In genomic region chr1:89524369-89525168, GRCh38 we compare ENCODE assay signal across 1 cellular context.
TF ChIP-seq lines count a peak whose summit lies in the region.

Gene LRRC8B, plus strand, starts transcription at chr1:89524829. Its CDS starts 57,822 bp downstream, at chr1:89582651.

TF ChIP-seq in HEK293, 187 proteins besides CTCF, POLR2A, EP300 and RAD21 (continued from another document and continues in another):
- TF ChIP-seq AEBP2 (tag by site-specific recombination; IDR thresholded peaks at IDR 0.05; ENCODE audit: borderline replicate concordance) (peak; percentile 40; the same call in 1 of the 2 replicates), ZNF830 (tag by site-specific recombination; IDR thresholded peaks at IDR 0.05; ENCODE audit: low read depth) (no peak), ZNF514 (tag by site-specific recombination; IDR thresholded peaks at IDR 0.05) (no peak), KLF16 (tag by site-specific recombination; IDR thresholded peaks at IDR 0.05) (peak; percentile 84), ZNF623 (tag by site-specific recombination; IDR thresholded peaks at IDR 0.05) (peak; percentile 20; the same call in 1 of the 2 replicates), ZEB2 (tag by site-specific recombination; IDR thresholded peaks at IDR 0.05) (peak; percentile 39), ZIC2 (tag by site-specific recombination; IDR thresholded peaks at IDR 0.05) (peak; percentile 99), ZFP37 (tag by site-specific recombination; IDR thresholded peaks at IDR 0.05) (peak; percentile 59), ZNF544 (tag by site-specific recombination; IDR thresholded peaks at IDR 0.05) (no peak), ZNF571 (tag by site-specific recombination; IDR thresholded peaks at IDR 0.05) (no peak), ZNF26 (tag by site-specific recombination; IDR thresholded peaks at IDR 0.05) (no peak), ZNF19 (tag by site-specific recombination; IDR thresholded peaks at IDR 0.05; ENCODE audit: low read depth) (no peak), GLIS2 (tag by site-specific recombination; IDR thresholded peaks at IDR 0.05) (peak; percentile 99), HOXD13 (CRISPR knock-in tag; IDR thresholded peaks at IDR 0.05; ENCODE audit: borderline replicate concordance) (no peak), ZNF510 (tag by site-specific recombination; IDR thresholded peaks at IDR 0.05; ENCODE audit: insufficient replicate concordance) (no peak), ZNF433 (tag by site-specific recombination; IDR thresholded peaks at IDR 0.05; ENCODE audit: low read depth) (no peak), ZXDB (tag by site-specific recombination; IDR thresholded peaks at IDR 0.05) (peak; percentile 69), ZNF549 (tag by site-specific recombination; IDR thresholded peaks at IDR 0.05) (no peak), ZNF423 (tag by site-specific recombination; IDR thresholded peaks at IDR 0.05) (peak; percentile 75; the same call in 1 of the 2 replicates), ZNF2 (tag by site-specific recombination; IDR thresholded peaks at IDR 0.05) (peak; percentile 79), ZBTB8A (tag by site-specific recombination; IDR thresholded peaks at IDR 0.05) (peak; percentile 51), ZNF350 (tag by site-specific recombination; IDR thresholded peaks at IDR 0.05) (no peak), ZNF530 (tag by site-specific recombination; IDR thresholded peaks at IDR 0.05; ENCODE audit: low read depth) (no peak), KLF17 (tag by site-specific recombination; IDR thresholded peaks at IDR 0.05) (peak; percentile 87), REPIN1 (tag by site-specific recombination; IDR thresholded peaks at IDR 0.05; ENCODE audit: low read depth) (peak; percentile 76; the same call in 1 of the 2 replicates), ZNF664 (tag by site-specific recombination; IDR thresholded peaks at IDR 0.05) (no peak), ZNF391 (tag by site-specific recombination; IDR thresholded peaks at IDR 0.05; ENCODE audit: borderline replicate concordance, low read depth) (peak; percentile 88; the same call in 1 of the 2 replicates), ZBTB26 (tag by site-specific recombination; optimal IDR thresholded peaks at IDR 0.05) (peak; percentile 90), ZNF24 (tag by site-specific recombination; IDR thresholded peaks at IDR 0.05) (peak; percentile 80), IKZF3 (tag by site-specific recombination; IDR thresholded peaks at IDR 0.05) (peak; percentile 83; the same call in 1 of the 2 replicates), ZNF624 (tag by site-specific recombination; IDR thresholded peaks at IDR 0.05) (no peak), ZNF23 (tag by site-specific recombination; IDR thresholded peaks at IDR 0.05; ENCODE audit: borderline replicate concordance) (no peak), GLIS1 (tag by site-specific recombination; IDR thresholded peaks at IDR 0.05) (peak; percentile 96), YY2 (tag by site-specific recombination; IDR thresholded peaks at IDR 0.05) (peak; percentile 62; the same call in 1 of the 2 replicates), ZNF48 (tag by site-specific recombination; IDR thresholded peaks at IDR 0.05) (no peak), ZFP69B (tag by site-specific recombination; IDR thresholded peaks at IDR 0.05) (peak; percentile 94), ZNF626 (tag by site-specific recombination; IDR thresholded peaks at IDR 0.05) (no peak; the same call in 1 of the 2 replicates), ZSCAN16 (tag by site-specific recombination; IDR thresholded peaks at IDR 0.05) (0 out of 2 replicates have a peak, but pooled peaks have one; percentile 47), KLF9 (tag by site-specific recombination; IDR thresholded peaks at IDR 0.05; ENCODE audit: low read depth) (peak; percentile 69; the same call in 1 of the 2 replicates), MYNN (tag by site-specific recombination; IDR thresholded peaks at IDR 0.05; ENCODE audit: borderline replicate concordance) (no peak), OSR2 (tag by site-specific recombination; IDR thresholded peaks at IDR 0.05) (peak; percentile 100), ZFHX2 (tag by site-specific recombination; conservative IDR thresholded peaks at IDR 0.05) (peak; percentile 100), TSHZ1 (tag by site-specific recombination; IDR thresholded peaks at IDR 0.05; ENCODE audit: borderline replicate concordance) (peak; percentile 32; the same call in 1 of the 2 replicates), ZSCAN4 (tag by site-specific recombination; IDR thresholded peaks at IDR 0.05) (peak; percentile 62), RBAK (tag by site-specific recombination; IDR thresholded peaks at IDR 0.05) (no peak), KLF1 (tag by site-specific recombination; IDR thresholded peaks at IDR 0.05) (peak; percentile 65), ZNF324 (tag by site-specific recombination; IDR thresholded peaks at IDR 0.05) (peak; percentile 54; the same call in 1 of the 2 replicates), SP3 (tag by site-specific recombination; IDR thresholded peaks at IDR 0.05) (peak; percentile 74), ZBTB7A (tag by site-specific recombination; IDR thresholded peaks at IDR 0.05; ENCODE audit: low read depth) (peak; percentile 67; the same call in 1 of the 2 replicates), ZNF701 (tag by site-specific recombination; IDR thresholded peaks at IDR 0.05) (no peak), ZNF707 (tag by site-specific recombination; IDR thresholded peaks at IDR 0.05) (no peak), ZNF221 (tag by site-specific recombination; IDR thresholded peaks at IDR 0.05; ENCODE audit: borderline replicate concordance) (no peak), KLF7 (tag by site-specific recombination; IDR thresholded peaks at IDR 0.05; ENCODE audit: borderline replicate concordance) (peak; percentile 60; the same call in 1 of the 2 replicates), YY1 (tag by site-specific recombination; IDR thresholded peaks at IDR 0.05) (peak; percentile 65), ZNF561 (tag by site-specific recombination; IDR thresholded peaks at IDR 0.05; ENCODE audit: borderline replicate concordance) (peak; percentile 62; the same call in 1 of the 2 replicates), ZFP3 (tag by site-specific recombination; IDR thresholded peaks at IDR 0.05; ENCODE audit: low read depth) (0 out of 2 replicates have a peak, but pooled peaks have one; percentile 7), ZBTB1 (tag by site-specific recombination; IDR thresholded peaks at IDR 0.05) (peak; percentile 13), KLF8 (tag by site-specific recombination; IDR thresholded peaks at IDR 0.05) (peak; percentile 91), ZNF426 (tag by site-specific recombination; IDR thresholded peaks at IDR 0.05) (no peak), ZNF580 (tag by site-specific recombination; IDR thresholded peaks at IDR 0.05) (peak; percentile 98), ZBTB10 (tag by site-specific recombination; IDR thresholded peaks at IDR 0.05) (peak; percentile 56; the same call in 1 of the 2 replicates), ZNF843 (tag by site-specific recombination; IDR thresholded peaks at IDR 0.05) (peak; percentile 52; the same call in 1 of the 2 replicates), ZSCAN30 (tag by site-specific recombination; IDR thresholded peaks at IDR 0.05) (peak; percentile 68; the same call in 1 of the 2 replicates), ZNF16 (tag by site-specific recombination; IDR thresholded peaks at IDR 0.05; ENCODE audit: low read depth) (peak; percentile 10; the same call in 1 of the 2 replicates), ZNF837 (tag by site-specific recombination; IDR thresholded peaks at IDR 0.05) (no peak)
